ENCODE assay signal across 1 cellular context in the genomic region with DNA sequence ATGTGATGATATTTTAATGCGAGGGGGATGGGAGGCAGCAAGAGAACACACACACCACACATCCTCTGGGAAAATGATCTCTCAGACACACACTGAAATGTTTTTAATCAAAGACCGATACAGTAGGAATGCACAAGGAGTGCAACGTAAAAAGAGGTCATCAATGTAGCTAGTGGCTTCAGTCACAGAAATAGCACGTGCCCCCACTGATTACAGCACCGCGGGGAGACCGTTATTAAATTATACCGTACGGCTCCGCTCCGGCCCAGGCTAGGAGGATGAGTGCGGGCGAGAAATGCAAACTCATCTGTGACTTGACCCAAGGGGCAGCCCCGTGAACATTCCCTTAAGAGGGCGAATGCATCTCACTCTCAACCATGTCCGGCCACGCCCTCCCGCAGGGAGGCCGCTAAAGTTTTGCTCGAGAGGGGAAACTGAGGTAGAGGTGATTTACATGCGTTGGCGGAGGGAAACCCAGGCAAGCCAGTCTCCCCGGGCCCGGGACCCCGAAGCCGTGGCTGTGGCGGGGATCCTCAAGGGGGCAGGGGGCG.
TF ChIP-seq lines count a peak whose summit lies in the region.

No MANE protein-coding gene starts in this region.

TF ChIP-seq in endothelial cell of umbilical vein, 7 proteins besides CTCF, POLR2A, EP300 and RAD21:
- TF ChIP-seq, protein P1, sequence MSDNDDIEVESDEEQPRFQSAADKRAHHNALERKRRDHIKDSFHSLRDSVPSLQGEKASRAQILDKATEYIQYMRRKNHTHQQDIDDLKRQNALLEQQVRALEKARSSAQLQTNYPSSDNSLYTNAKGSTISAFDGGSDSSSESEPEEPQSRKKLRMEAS (IDR thresholded peaks at IDR 0.05; ENCODE audit: insufficient read depth, insufficient read length): no peak
- TF ChIP-seq EZH2 (IDR thresholded peaks at IDR 0.05; ENCODE audit: borderline replicate concordance, low read depth, low read length, severe bottlenecking) (no peak), GATA2 (IDR thresholded peaks at IDR 0.05; ENCODE audit: insufficient read depth, insufficient read length, low read depth, low read length) (no peak), POLR2AphosphoS5 (IDR thresholded peaks at IDR 0.05; ENCODE audit: insufficient read depth, low read depth, low read length) (no peak), JUN (IDR thresholded peaks at IDR 0.05; ENCODE audit: borderline replicate concordance, insufficient read depth, insufficient read length, low read depth) (no peak), MYC (IDR thresholded peaks at IDR 0.05; ENCODE audit: low read depth, low read length) (no peak), FOS (IDR thresholded peaks at IDR 0.05; ENCODE audit: borderline replicate concordance, insufficient read depth, low read length) (no peak)
